Comparison of ENCODE assay signal across 12 cellular contexts in genomic region chr17:27533874-27534815, GRCh38.
DNase-seq lines count a peak whose midpoint lies in the region; ATAC-seq and TF ChIP-seq lines count a peak whose summit lies in the region.
"Had no signal": no experiment of that assay in that cellular context is flagged by ENCODE, and none has a peak within 500 bp of the region (broad histone marks: within the 10 kb centered on the region; RNA-seq: fewer than 3 reads in every experiment).

No MANE protein-coding gene starts in this region.

- BruUV-seq in Caco-2 (replicated peaks; lab: Mats Ljungman, UMichigan): no TSS peak

- peak overlapping the region; percentile 90 for H3K27ac Mint-ChIP-seq in Caco-2 (ENCODE audit: unreplicated experiment)
- no peak overlapping the region for H3K27ac Mint-ChIP-seq in natural killer cell treated with Interleukin-12 subunit alpha and Interleukin-12 subunit beta and Interleukin-15 and Interleukin-18, amount 100 ng/mL, for 72 hours

- H3K27me3 Mint-ChIP-seq in Caco-2 (ENCODE audit: insufficient read depth, unreplicated experiment): no peaks in the 10 kb centered on the region
- H3K27me3 Mint-ChIP-seq in natural killer cell treated with Interleukin-12 subunit alpha and Interleukin-12 subunit beta and Interleukin-15 and Interleukin-18, amount 100 ng/mL, for 72 hours: no peaks in the 10 kb centered on the region
- H3K27me3 Mint-ChIP-seq: central memory CD8-positive, alpha-beta T cell had no signal

- intact Hi-C loops in Caco-2 (cut with micrococcal nuclease; ENCODE audit: unreplicated experiment): loop anchor here (2.0 to 5.0 kb wide), 2 partner anchors 68 to 77 kb away; partner anchors contain the start of gene KSR1
- intact Hi-C loops in esophagus muscularis mucosa (cut with DNase I): no loop called here
- intact Hi-C loops in testis (cut with DNase I; ENCODE audit: low total_unique reads): loop anchor here (10.0 kb wide), 1 partner anchor 61 kb away; no protein-coding TSS in a partner anchor

- peaks cover 65% of the 10 kb centered on the region for H3K4me1 ChIP-seq in Caco-2
- H3K4me1 ChIP-seq in esophagus muscularis mucosa: peaks cover 21 to 75% (median 69%) of the 10 kb centered on the region in 4 donors
- H3K4me1 ChIP-seq in testis: no peaks in the 10 kb centered on the region

- no peak for ATAC-seq in natural killer cell treated with Interleukin-12 subunit alpha and Interleukin-12 subunit beta and Interleukin-15 and Interleukin-18, amount 100 ng/mL, for 72 hours
- no peak for ATAC-seq in HG03520 (IDR thresholded peaks at IDR 0.05; ENCODE audit: unreplicated experiment)
- ATAC-seq: right cardiac atrium had no signal

- POLR2A ChIA-PET in Caco-2 (lab: Charles Lee): interaction anchor here (0.6 kb wide), 1 partner anchor 13 kb away, joined by 4 read pairs; no protein-coding TSS in a partner anchor

- peaks cover 74% of the 10 kb centered on the region for H3K4me1 Mint-ChIP-seq in Caco-2 (ENCODE audit: low read depth, unreplicated experiment)
- H3K4me1 Mint-ChIP-seq in natural killer cell treated with Interleukin-12 subunit alpha and Interleukin-12 subunit beta and Interleukin-15 and Interleukin-18, amount 100 ng/mL, for 72 hours (ENCODE audit: low read depth in 2 of 2): peaks cover 44 to 61% of the 10 kb centered on the region in 2 donors

- no peaks in the 10 kb centered on the region for H3K9me3 Mint-ChIP-seq in Caco-2 (ENCODE audit: unreplicated experiment)
- no peaks in the 10 kb centered on the region for H3K9me3 Mint-ChIP-seq in natural killer cell treated with Interleukin-12 subunit alpha and Interleukin-12 subunit beta and Interleukin-15 and Interleukin-18, amount 100 ng/mL, for 72 hours
- H3K9me3 Mint-ChIP-seq: central memory CD8-positive, alpha-beta T cell had no signal

- H3K36me3 Mint-ChIP-seq in Caco-2 (ENCODE audit: insufficient read depth, unreplicated experiment): peaks cover 16% of the 10 kb centered on the region
- H3K36me3 Mint-ChIP-seq in natural killer cell treated with Interleukin-12 subunit alpha and Interleukin-12 subunit beta and Interleukin-15 and Interleukin-18, amount 100 ng/mL, for 72 hours: no peaks in the 10 kb centered on the region

- H3K27ac ChIP-seq in esophagus muscularis mucosa (replicated peaks in 1 of 4): peak overlapping the region; percentile 48 to 57 (median 51)
- no peak overlapping the region for H3K27ac ChIP-seq in testis

- H3K9me3 ChIP-seq in Caco-2 (no peaks in the 10 kb centered on the region), esophagus muscularis mucosa (no peaks in the 10 kb centered on the region), testis (no peaks in the 10 kb centered on the region)

- no peak for TF ChIP-seq EP300 in esophagus muscularis mucosa (IDR thresholded peaks at IDR 0.05)

- CTCF ChIA-PET in Caco-2 (lab: Charles Lee): interaction anchor here (0.9 to 4.0 kb wide), 8 partner anchors 9 to 106 kb away, joined by 3 to 24 read pairs (median 4); partner anchors contain the start of gene KSR1

- peak overlapping the region; percentile 2 for H3K4me3 Mint-ChIP-seq in Caco-2 (ENCODE audit: unreplicated experiment)
- no peak overlapping the region for H3K4me3 Mint-ChIP-seq in natural killer cell treated with Interleukin-12 subunit alpha and Interleukin-12 subunit beta and Interleukin-15 and Interleukin-18, amount 100 ng/mL, for 72 hours
- H3K4me3 Mint-ChIP-seq: central memory CD8-positive, alpha-beta T cell had no signal

- no peaks in the 10 kb centered on the region for H3K36me3 ChIP-seq in Caco-2 (ENCODE audit: control insufficient read depth, insufficient read depth, low read length)
- no peaks in the 10 kb centered on the region for H3K36me3 ChIP-seq in esophagus muscularis mucosa
- no peaks in the 10 kb centered on the region for H3K36me3 ChIP-seq in testis (ENCODE audit: low read depth, missing control alignments)

- DNase-seq in Caco-2 (peak; percentile 66 to 78), RPMI7951 (ENCODE audit: low read depth) (peak; percentile 43), esophagus muscularis mucosa (ENCODE audit: extremely low spot score) (no peak), non-pigmented ciliary epithelial cell (ENCODE audit: low read depth) (peak; percentile 92), C1 segment of cervical spinal cord (lab: John Stamatoyannopoulos, UW) (no peak), testis (no peak)
- no peak for DNase-seq in natural killer cell treated with Interleukin-12 subunit alpha and Interleukin-12 subunit beta and Interleukin-15 and Interleukin-18, amount 100 ng/mL, for 72 hours (ENCODE audit: low spot score)
- DNase-seq: DMS53; stimulated activated naive CD4-positive, alpha-beta T cell treated with Interleukin-2 at 50 U/mL for 16 hours had no signal

- no peaks in the 10 kb centered on the region for H3K27me3 ChIP-seq in Caco-2 (replicated peaks; ENCODE audit: control insufficient read depth, insufficient read depth, low read length)
- H3K27me3 ChIP-seq in esophagus muscularis mucosa: no peaks in the 10 kb centered on the region
- H3K27me3 ChIP-seq in testis: no peaks in the 10 kb centered on the region

- whole genome bisulfite sequencing in esophagus muscularis mucosa: 80% methylated on average over 14 of the region's 14 CpGs
- 83 to 86% methylated on average over 13 to 14 of the region's 14 CpGs for WGBS in testis, 2 donors

- TF ChIP-seq POLR2A in esophagus muscularis mucosa (IDR thresholded peaks at IDR 0.05; ENCODE audit: low read depth): no peak
- no peak for TF ChIP-seq POLR2A in testis (IDR thresholded peaks at IDR 0.05)

- no peak overlapping the region for H3K4me3 ChIP-seq in Caco-2 (ENCODE audit: low read depth, low read length)
- H3K4me3 ChIP-seq in esophagus muscularis mucosa: no peak overlapping the region
- H3K4me3 ChIP-seq in testis: no peak overlapping the region

- TF ChIP-seq CTCF in Caco-2 (IDR thresholded peaks at IDR 0.05; ENCODE audit: insufficient read depth in 1 of 2, low read depth in 1 of 2, low read length in 1 of 2, severe bottlenecking in 1 of 2, unreplicated experiment in 1 of 2): no peak
- TF ChIP-seq CTCF in esophagus muscularis mucosa (IDR thresholded peaks at IDR 0.05): no peak
- no peak for TF ChIP-seq CTCF in testis (IDR thresholded peaks at IDR 0.05)

Comparison
In these comparisons a context has a peak if more than half of its experiments do, and no peak if none do; other contexts are left out.
1. DNase-seq: peak in Caco-2 (2 of 2), RPMI7951 (single experiment) and non-pigmented ciliary epithelial cell (single experiment); none in esophagus muscularis mucosa (single experiment), natural killer cell treated with Interleukin-12 subunit alpha and Interleukin-12 subunit beta and Interleukin-15 and Interleukin-18, amount 100 ng/mL, for 72 hours (single experiment), C1 segment of cervical spinal cord (0 of 14) and testis (single experiment).
2. H3K27ac ChIP-seq: peak in esophagus muscularis mucosa (4 of 4); none in testis (0 of 2).